12 cellular contexts compared by ENCODE assay signal in the genomic region with DNA sequence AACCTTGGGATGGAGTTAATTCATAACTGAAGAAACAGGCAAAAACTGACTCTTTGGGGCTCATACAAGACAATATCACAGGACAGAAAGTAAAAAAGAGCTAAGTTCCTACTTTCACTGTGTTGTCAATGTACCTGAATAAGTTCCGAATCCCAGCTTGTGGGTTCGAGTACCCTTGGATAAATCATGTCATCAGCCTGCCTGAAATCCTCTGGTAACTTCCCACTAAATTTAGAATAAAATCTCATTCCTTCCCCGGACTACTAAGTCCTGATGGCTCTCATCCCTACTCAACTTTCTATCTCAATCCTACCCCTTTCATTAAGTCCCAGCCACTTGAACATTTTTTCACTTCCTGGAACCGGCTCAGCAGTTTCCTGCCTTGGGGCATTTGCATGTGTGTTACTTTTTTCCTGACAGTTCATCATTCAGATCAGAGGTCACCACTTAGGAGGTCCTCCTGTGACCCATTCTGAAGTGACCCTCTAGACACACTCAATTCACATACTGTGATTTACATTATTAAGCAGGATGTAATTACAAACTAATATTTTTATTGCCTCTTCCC. TPM values are rescaled to one million over a fixed set of nuclear protein-coding genes. Genes with fewer than 3 reads are reported as not detected.
DNase-seq lines count a peak whose midpoint lies in the region; ATAC-seq and TF ChIP-seq lines count a peak whose summit lies in the region.
"Had no signal": no experiment of that assay in that cellular context is flagged by ENCODE, and none has a peak within 500 bp of the region (broad histone marks: within the 10 kb centered on the region; RNA-seq: fewer than 3 reads in every experiment).

No MANE protein-coding gene starts in this region.

- CTCF ChIA-PET in activated CD4-positive, alpha-beta T cell treated with anti-CD3 and anti-CD28 coated beads, Interleukin-2, amount 10 ng/mL, durations not matched to agents 7 days and 5 days (lab: Charles Lee), result no interaction called here

- H4K20me1 ChIP-seq in OCI-LY3 (ENCODE audit: insufficient read depth, low read length), result peaks cover 39% of the 10 kb centered on the region

- peak overlapping the region; percentile 15; the same call in 1 of the 2 replicates for H3K9ac ChIP-seq in OCI-LY3 (ENCODE audit: low read length)

- peak overlapping the region; percentile 65 for H3K27ac ChIP-seq in OCI-LY3 (ENCODE audit: low read length)
- H3K27ac ChIP-seq: ascending aorta had no signal

- peaks cover 23% of the 10 kb centered on the region for H3K4me1 Mint-ChIP-seq in activated CD4-positive, alpha-beta T cell treated with anti-CD3 and anti-CD28 coated beads, Interleukin-2, amount 10 ng/mL, durations not matched to agents 7 days and 5 days
- H3K4me1 Mint-ChIP-seq in central memory CD8-positive, alpha-beta T cell, result peaks cover 25% of the 10 kb centered on the region
- H3K4me1 Mint-ChIP-seq in progenitor cell of endocrine pancreas (ENCODE audit: low read depth), result no peaks in the 10 kb centered on the region

- H3K27me3 ChIP-seq in OCI-LY3 (ENCODE audit: low read depth, low read length), result no peaks in the 10 kb centered on the region
- H3K27me3 ChIP-seq: ascending aorta had no signal

- no peaks in the 10 kb centered on the region for H3K27me3 Mint-ChIP-seq in activated CD4-positive, alpha-beta T cell treated with anti-CD3 and anti-CD28 coated beads, Interleukin-2, amount 10 ng/mL, durations not matched to agents 7 days and 5 days
- no peaks in the 10 kb centered on the region for H3K27me3 Mint-ChIP-seq in central memory CD8-positive, alpha-beta T cell
- H3K27me3 Mint-ChIP-seq in progenitor cell of endocrine pancreas, result no peaks in the 10 kb centered on the region

- peaks cover 69% of the 10 kb centered on the region for H3K79me2 ChIP-seq in OCI-LY3 (ENCODE audit: low read length)

- H3K4me1 ChIP-seq in OCI-LY3 (ENCODE audit: low read length), result peaks cover 16% of the 10 kb centered on the region
- H3K4me1 ChIP-seq: ascending aorta had no signal

- TF ChIP-seq CTCF in OCI-LY3 (IDR thresholded peaks at IDR 0.05; ENCODE audit: low read depth, low read length) (no peak), progenitor cell of endocrine pancreas (IDR thresholded peaks at IDR 0.05; ENCODE audit: unreplicated experiment) (no peak)

- peaks cover 64% of the 10 kb centered on the region for H3K36me3 ChIP-seq in OCI-LY3 (replicated peaks; ENCODE audit: low read depth, low read length)

- H3K9me3 ChIP-seq in OCI-LY3 (ENCODE audit: insufficient read depth, low read length), result no peaks in the 10 kb centered on the region
- H3K9me3 ChIP-seq: ascending aorta had no signal

- H3K36me3 Mint-ChIP-seq in activated CD4-positive, alpha-beta T cell treated with anti-CD3 and anti-CD28 coated beads, Interleukin-2, amount 10 ng/mL, durations not matched to agents 7 days and 5 days (ENCODE audit: low read depth), result peaks cover 62% of the 10 kb centered on the region
- peaks cover 48% of the 10 kb centered on the region for H3K36me3 Mint-ChIP-seq in central memory CD8-positive, alpha-beta T cell (ENCODE audit: insufficient read depth)
- peaks cover 22% of the 10 kb centered on the region for H3K36me3 Mint-ChIP-seq in progenitor cell of endocrine pancreas (ENCODE audit: insufficient read depth)

- H3K4me3 Mint-ChIP-seq in activated CD4-positive, alpha-beta T cell treated with anti-CD3 and anti-CD28 coated beads, Interleukin-2, amount 10 ng/mL, durations not matched to agents 7 days and 5 days, result no peak overlapping the region
- H3K4me3 Mint-ChIP-seq in central memory CD8-positive, alpha-beta T cell, result no peak overlapping the region
- H3K4me3 Mint-ChIP-seq in progenitor cell of endocrine pancreas (ENCODE audit: low read depth), result no peak overlapping the region

- ATAC-seq in central memory CD8-positive, alpha-beta T cell (replicated peaks; ENCODE audit: extremely low read depth, poor library complexity, severe bottlenecking), result no peak
- no peak for ATAC-seq in HG02610 (IDR thresholded peaks at IDR 0.05; ENCODE audit: unreplicated experiment)
- no peak for ATAC-seq in GM19452 (IDR thresholded peaks at IDR 0.05; ENCODE audit: unreplicated experiment)
- ATAC-seq: activated CD4-positive, CD25-positive, alpha-beta regulatory T cell treated with anti-CD3 and anti-CD28 coated beads, Interleukin-2, amount 50 U/mL, for 24 hours had no signal

- H2AFZ ChIP-seq in OCI-LY3 (ENCODE audit: low read depth, low read length), result no peak overlapping the region

- peak overlapping the region; percentile 50 for H3K4me2 ChIP-seq in OCI-LY3 (ENCODE audit: low read length)

- peak overlapping the region; percentile 1; the same call in 1 of the 2 replicates for H3K4me3 ChIP-seq in OCI-LY3 (ENCODE audit: low read length)
- H3K4me3 ChIP-seq: ascending aorta had no signal

- no peak for DNase-seq in activated CD4-positive, alpha-beta T cell treated with anti-CD3 and anti-CD28 coated beads, Interleukin-2, amount 10 ng/mL, durations not matched to agents 7 days and 5 days
- DNase-seq in activated CD4-positive, alpha-beta T cell treated with anti-CD3 and anti-CD28 coated beads for 4 hours, result no peak
- no peak for DNase-seq in central memory CD8-positive, alpha-beta T cell (ENCODE audit: low spot score in 2 of 2)
- DNase-seq in progenitor cell of endocrine pancreas (ENCODE audit: low spot score, unreplicated experiment) (no peak), NOMO-1 treated with dmso at 0.1 percent for 144 hours (lab: John Stamatoyannopoulos, UW; ENCODE audit: unreplicated experiment) (no peak)
- DNase-seq: NCI-H187 treated with DMSO at 0.1 percent for 48 hours, nucleus accumbens had no signal

- POLR2A ChIA-PET in activated CD4-positive, alpha-beta T cell treated with anti-CD3 and anti-CD28 coated beads, Interleukin-2, amount 10 ng/mL, durations not matched to agents 7 days and 5 days (lab: Charles Lee), result no interaction called here

- peak overlapping the region; percentile 37 for H3K27ac Mint-ChIP-seq in activated CD4-positive, alpha-beta T cell treated with anti-CD3 and anti-CD28 coated beads, Interleukin-2, amount 10 ng/mL, durations not matched to agents 7 days and 5 days
- peak overlapping the region; percentile 13 for H3K27ac Mint-ChIP-seq in central memory CD8-positive, alpha-beta T cell (ENCODE audit: low read depth)
- peak overlapping the region; percentile 26 for H3K27ac Mint-ChIP-seq in progenitor cell of endocrine pancreas

- no peaks in the 10 kb centered on the region for H3K9me3 Mint-ChIP-seq in activated CD4-positive, alpha-beta T cell treated with anti-CD3 and anti-CD28 coated beads, Interleukin-2, amount 10 ng/mL, durations not matched to agents 7 days and 5 days
- H3K9me3 Mint-ChIP-seq in central memory CD8-positive, alpha-beta T cell, result no peaks in the 10 kb centered on the region
- no peaks in the 10 kb centered on the region for H3K9me3 Mint-ChIP-seq in progenitor cell of endocrine pancreas (ENCODE audit: low read depth)

RNA-seq across cellular contexts. Expression of a gene that starts 12.7 kb away (rescaled TPM):
- total RNA-seq in activated CD4-positive, alpha-beta T cell treated with anti-CD3 and anti-CD28 coated beads, Interleukin-2, amount 10 ng/mL, durations not matched to agents 7 days and 5 days, result 100 to 1,000 TPM; 177 to 181 TPM
- total RNA-seq in progenitor cell of endocrine pancreas, result 138 and 144 TPM in 2 replicates

RNA-seq across cellular contexts. Expression of a gene that starts 12.9 kb away (rescaled TPM):
- 10 to 100 TPM; 16.6 to 16.9 TPM for total RNA-seq in activated CD4-positive, alpha-beta T cell treated with anti-CD3 and anti-CD28 coated beads, Interleukin-2, amount 10 ng/mL, durations not matched to agents 7 days and 5 days
- total RNA-seq in progenitor cell of endocrine pancreas, result 11.6 and 13.1 TPM in 2 replicates
